Comparison of ENCODE assay signal across 1 cellular context in the genomic region with DNA sequence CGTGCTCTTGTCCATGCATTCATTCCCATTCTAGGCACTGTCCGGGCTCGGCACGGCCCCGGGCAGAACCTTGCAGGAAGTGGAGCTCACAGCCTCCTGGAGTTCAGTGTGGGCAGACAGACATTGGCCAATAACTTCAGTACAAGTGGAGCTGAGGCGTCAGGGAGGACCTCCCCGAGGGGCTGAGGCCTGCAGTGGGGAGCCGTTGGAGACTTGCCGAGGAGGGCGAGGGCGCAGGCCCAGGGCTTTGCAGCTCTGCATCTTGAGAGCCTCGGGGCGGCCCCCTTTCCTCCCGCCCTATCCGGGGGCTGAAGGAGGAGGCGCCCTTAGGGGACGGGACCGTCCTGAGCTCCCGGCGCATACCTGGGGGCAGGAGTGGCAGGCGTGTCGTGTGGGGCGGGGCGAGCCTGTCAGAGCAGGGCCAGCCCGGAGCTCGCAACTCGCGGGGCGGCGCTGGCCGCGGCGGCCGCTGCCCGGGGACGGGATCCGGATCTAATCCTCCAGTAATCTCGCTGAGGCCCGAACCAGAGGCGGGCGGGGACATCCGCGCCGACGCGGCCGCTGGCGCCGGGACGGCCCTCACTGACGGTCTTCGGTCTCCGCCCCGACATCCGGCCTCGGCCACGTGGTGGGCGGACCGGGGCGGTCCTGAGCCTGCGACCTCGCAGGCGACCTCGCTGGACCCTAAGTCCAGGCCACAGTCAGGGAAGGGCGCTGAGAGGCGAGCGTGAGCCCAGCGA.
TF ChIP-seq lines count a peak whose summit lies in the region.

Gene ACY1 (plus strand): TSS at position 698 of the 740 bp plus-strand sequence. CDS start 530 bp downstream, outside the sequence.

TF ChIP-seq in WTC11, 78 proteins besides CTCF, POLR2A, EP300 and RAD21 (continued from another document):
- TF ChIP-seq, protein P1, sequence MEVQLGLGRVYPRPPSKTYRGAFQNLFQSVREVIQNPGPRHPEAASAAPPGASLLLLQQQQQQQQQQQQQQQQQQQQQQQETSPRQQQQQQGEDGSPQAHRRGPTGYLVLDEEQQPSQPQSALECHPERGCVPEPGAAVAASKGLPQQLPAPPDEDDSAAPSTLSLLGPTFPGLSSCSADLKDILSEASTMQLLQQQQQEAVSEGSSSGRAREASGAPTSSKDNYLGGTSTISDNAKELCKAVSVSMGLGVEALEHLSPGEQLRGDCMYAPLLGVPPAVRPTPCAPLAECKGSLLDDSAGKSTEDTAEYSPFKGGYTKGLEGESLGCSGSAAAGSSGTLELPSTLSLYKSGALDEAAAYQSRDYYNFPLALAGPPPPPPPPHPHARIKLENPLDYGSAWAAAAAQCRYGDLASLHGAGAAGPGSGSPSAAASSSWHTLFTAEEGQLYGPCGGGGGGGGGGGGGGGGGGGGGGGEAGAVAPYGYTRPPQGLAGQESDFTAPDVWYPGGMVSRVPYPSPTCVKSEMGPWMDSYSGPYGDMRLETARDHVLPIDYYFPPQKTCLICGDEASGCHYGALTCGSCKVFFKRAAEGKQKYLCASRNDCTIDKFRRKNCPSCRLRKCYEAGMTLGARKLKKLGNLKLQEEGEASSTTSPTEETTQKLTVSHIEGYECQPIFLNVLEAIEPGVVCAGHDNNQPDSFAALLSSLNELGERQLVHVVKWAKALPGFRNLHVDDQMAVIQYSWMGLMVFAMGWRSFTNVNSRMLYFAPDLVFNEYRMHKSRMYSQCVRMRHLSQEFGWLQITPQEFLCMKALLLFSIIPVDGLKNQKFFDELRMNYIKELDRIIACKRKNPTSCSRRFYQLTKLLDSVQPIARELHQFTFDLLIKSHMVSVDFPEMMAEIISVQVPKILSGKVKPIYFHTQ (CRISPR knock-in tag; IDR thresholded peaks at IDR 0.05) = no peak
- TF ChIP-seq, protein P2, sequence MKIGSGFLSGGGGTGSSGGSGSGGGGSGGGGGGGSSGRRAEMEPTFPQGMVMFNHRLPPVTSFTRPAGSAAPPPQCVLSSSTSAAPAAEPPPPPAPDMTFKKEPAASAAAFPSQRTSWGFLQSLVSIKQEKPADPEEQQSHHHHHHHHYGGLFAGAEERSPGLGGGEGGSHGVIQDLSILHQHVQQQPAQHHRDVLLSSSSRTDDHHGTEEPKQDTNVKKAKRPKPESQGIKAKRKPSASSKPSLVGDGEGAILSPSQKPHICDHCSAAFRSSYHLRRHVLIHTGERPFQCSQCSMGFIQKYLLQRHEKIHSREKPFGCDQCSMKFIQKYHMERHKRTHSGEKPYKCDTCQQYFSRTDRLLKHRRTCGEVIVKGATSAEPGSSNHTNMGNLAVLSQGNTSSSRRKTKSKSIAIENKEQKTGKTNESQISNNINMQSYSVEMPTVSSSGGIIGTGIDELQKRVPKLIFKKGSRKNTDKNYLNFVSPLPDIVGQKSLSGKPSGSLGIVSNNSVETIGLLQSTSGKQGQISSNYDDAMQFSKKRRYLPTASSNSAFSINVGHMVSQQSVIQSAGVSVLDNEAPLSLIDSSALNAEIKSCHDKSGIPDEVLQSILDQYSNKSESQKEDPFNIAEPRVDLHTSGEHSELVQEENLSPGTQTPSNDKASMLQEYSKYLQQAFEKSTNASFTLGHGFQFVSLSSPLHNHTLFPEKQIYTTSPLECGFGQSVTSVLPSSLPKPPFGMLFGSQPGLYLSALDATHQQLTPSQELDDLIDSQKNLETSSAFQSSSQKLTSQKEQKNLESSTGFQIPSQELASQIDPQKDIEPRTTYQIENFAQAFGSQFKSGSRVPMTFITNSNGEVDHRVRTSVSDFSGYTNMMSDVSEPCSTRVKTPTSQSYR (CRISPR knock-in tag; IDR thresholded peaks at IDR 0.05) = no peak
- TF ChIP-seq SP1 (CRISPR knock-in tag; conservative IDR thresholded peaks at IDR 0.05) (peak; percentile 84), ATF3 (CRISPR knock-in tag; conservative IDR thresholded peaks at IDR 0.05) (no peak)
- TF ChIP-seq, protein P3, sequence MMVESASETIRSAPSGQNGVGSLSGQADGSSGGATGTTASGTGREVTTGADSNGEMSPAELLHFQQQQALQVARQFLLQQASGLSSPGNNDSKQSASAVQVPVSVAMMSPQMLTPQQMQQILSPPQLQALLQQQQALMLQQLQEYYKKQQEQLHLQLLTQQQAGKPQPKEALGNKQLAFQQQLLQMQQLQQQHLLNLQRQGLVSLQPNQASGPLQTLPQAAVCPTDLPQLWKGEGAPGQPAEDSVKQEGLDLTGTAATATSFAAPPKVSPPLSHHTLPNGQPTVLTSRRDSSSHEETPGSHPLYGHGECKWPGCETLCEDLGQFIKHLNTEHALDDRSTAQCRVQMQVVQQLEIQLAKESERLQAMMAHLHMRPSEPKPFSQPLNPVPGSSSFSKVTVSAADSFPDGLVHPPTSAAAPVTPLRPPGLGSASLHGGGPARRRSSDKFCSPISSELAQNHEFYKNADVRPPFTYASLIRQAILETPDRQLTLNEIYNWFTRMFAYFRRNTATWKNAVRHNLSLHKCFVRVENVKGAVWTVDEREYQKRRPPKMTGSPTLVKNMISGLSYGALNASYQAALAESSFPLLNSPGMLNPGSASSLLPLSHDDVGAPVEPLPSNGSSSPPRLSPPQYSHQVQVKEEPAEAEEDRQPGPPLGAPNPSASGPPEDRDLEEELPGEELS (CRISPR knock-in tag; IDR thresholded peaks at IDR 0.05) = peak; percentile 93
- TF ChIP-seq, protein P4, sequence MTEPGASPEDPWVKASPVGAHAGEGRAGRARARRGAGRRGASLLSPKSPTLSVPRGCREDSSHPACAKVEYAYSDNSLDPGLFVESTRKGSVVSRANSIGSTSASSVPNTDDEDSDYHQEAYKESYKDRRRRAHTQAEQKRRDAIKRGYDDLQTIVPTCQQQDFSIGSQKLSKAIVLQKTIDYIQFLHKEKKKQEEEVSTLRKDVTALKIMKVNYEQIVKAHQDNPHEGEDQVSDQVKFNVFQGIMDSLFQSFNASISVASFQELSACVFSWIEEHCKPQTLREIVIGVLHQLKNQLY (CRISPR knock-in tag; IDR thresholded peaks at IDR 0.05) = 0 out of 2 replicates have a peak, but pooled peaks have one; percentile 50
